Comparison of ENCODE assay signal across 8 cellular contexts in genomic region chr7:105268056-105268455, GRCh38.
DNase-seq lines count a peak whose midpoint lies in the region; ATAC-seq, FAIRE-seq and TF ChIP-seq lines count a peak whose summit lies in the region.

No MANE protein-coding gene starts in this region.

- no peaks in the 10 kb centered on the region for H3K4me1 ChIP-seq in parathyroid adenoma
- peaks cover 15% of the 10 kb centered on the region for H3K4me1 ChIP-seq in neural progenitor cell

- ATAC-seq in GM19351 (IDR thresholded peaks at IDR 0.05; ENCODE audit: unreplicated experiment) = peak; percentile 59

- H3K9me3 ChIP-seq in parathyroid adenoma (ENCODE audit: control insufficient read depth, low read length) = no peaks in the 10 kb centered on the region
- no peaks in the 10 kb centered on the region for H3K9me3 ChIP-seq in neural progenitor cell (ENCODE audit: low read depth)

- no peaks in the 10 kb centered on the region for H3K36me3 Mint-ChIP-seq in neural progenitor cell

- TF ChIP-seq CTCF in epithelial cell of esophagus (IDR thresholded peaks at IDR 0.05; ENCODE audit: insufficient read depth, low read depth, low read length, missing control alignments) = peak; percentile 12
- no peak for TF ChIP-seq CTCF in parathyroid adenoma (IDR thresholded peaks at IDR 0.05)
- no peak for TF ChIP-seq CTCF in neural progenitor cell (IDR thresholded peaks at IDR 0.05)

- peaks cover 11% of the 10 kb centered on the region for H4K20me1 ChIP-seq in neural progenitor cell (ENCODE audit: low read depth)

- no peak overlapping the region for H3K4me3 Mint-ChIP-seq in neural progenitor cell

- H3K27ac ChIP-seq in parathyroid adenoma (no peak overlapping the region), neural progenitor cell (no peak overlapping the region)

- no peaks in the 10 kb centered on the region for H3K9me3 Mint-ChIP-seq in neural progenitor cell

- H3K36me3 ChIP-seq in parathyroid adenoma (ENCODE audit: control insufficient read depth, insufficient read depth, low read length) (no peaks in the 10 kb centered on the region), neural progenitor cell (no peaks in the 10 kb centered on the region)

- H3K4me3 ChIP-seq in epithelial cell of esophagus (ENCODE audit: low read length) (peak overlapping the region; percentile 80), parathyroid adenoma (ENCODE audit: low read depth, low read length) (peak overlapping the region; percentile 42), neural progenitor cell (no peak overlapping the region)

- no peak for FAIRE-seq in GM19239 (lab: Jason Lieb, UNC)

- DNase-seq in A172 (ENCODE audit: low spot score) = peak; percentile 52
- DNase-seq in RPMI7951 (ENCODE audit: low read depth) = peak; percentile 65
- DNase-seq in epithelial cell of esophagus (ENCODE audit: low read depth) = peak; percentile 96
- DNase-seq in globus pallidus (ENCODE audit: low spot score) = no peak
- no peak for DNase-seq in GM19239 (ENCODE audit: insufficient read length, low spot score)
- no peak for DNase-seq in neural progenitor cell (ENCODE audit: low spot score)

- H3K27ac Mint-ChIP-seq in neural progenitor cell = no peak overlapping the region

- H3K9ac ChIP-seq in parathyroid adenoma = no peak overlapping the region
- H3K9ac ChIP-seq in neural progenitor cell = no peak overlapping the region

- no peaks in the 10 kb centered on the region for H3K27me3 ChIP-seq in parathyroid adenoma (ENCODE audit: control insufficient read depth, insufficient read depth, low read length)
- H3K27me3 ChIP-seq in neural progenitor cell = no peaks in the 10 kb centered on the region

- no peaks in the 10 kb centered on the region for H3K27me3 Mint-ChIP-seq in neural progenitor cell (ENCODE audit: insufficient read depth, low read depth)

- H3F3A ChIP-seq in neural progenitor cell (ENCODE audit: low read depth) = peaks cover 8% of the 10 kb centered on the region

- H3K4me1 Mint-ChIP-seq in neural progenitor cell = peaks cover 19% of the 10 kb centered on the region

- H3K79me2 ChIP-seq in parathyroid adenoma (peaks cover 28% of the 10 kb centered on the region), neural progenitor cell (ENCODE audit: low read depth) (peaks cover 51% of the 10 kb centered on the region)

- peak overlapping the region; percentile 51 for H3K4me2 ChIP-seq in parathyroid adenoma (ENCODE audit: low read length)
- H3K4me2 ChIP-seq in neural progenitor cell = no peak overlapping the region

- H2AFZ ChIP-seq in parathyroid adenoma = no peak overlapping the region
- H2AFZ ChIP-seq in neural progenitor cell (replicated peaks) = no peak overlapping the region

Comparison
In these comparisons a context has a peak if more than half of its experiments do, and no peak if none do; other contexts are left out.
1. DNase-seq: peak in A172 (single experiment), RPMI7951 (single experiment) and epithelial cell of esophagus (single experiment); none in globus pallidus (single experiment), GM19239 (single experiment) and neural progenitor cell (single experiment).